Comparison of ENCODE assay signal across 15 cellular contexts in genomic region chr11:79045811-79046304, GRCh38.
DNase-seq lines count a peak whose midpoint lies in the region; ATAC-seq and TF ChIP-seq lines count a peak whose summit lies in the region.
"Had no signal": no experiment of that assay in that cellular context is flagged by ENCODE, and none has a peak within 500 bp of the region (broad histone marks: within the 10 kb centered on the region; RNA-seq: fewer than 3 reads in every experiment).

No MANE protein-coding gene starts in this region.

- H3K4me3 Mint-ChIP-seq in nephron progenitor cell, result no peak overlapping the region
- H3K4me3 Mint-ChIP-seq in stimulated activated naive CD8-positive, alpha-beta T cell treated with anti-CD3 and anti-CD28 coated beads, Interleukin-15, amount 100 ng/mL, for 72 hours, result no peak overlapping the region
- no peak overlapping the region for H3K4me3 Mint-ChIP-seq in stimulated activated naive B cell treated with anti-CD40 and anti-IgM and Interleukin-4, amounts not matched to agents 10 μg/mL and 1 μg/mL and 100 μg/mL, for 72 hours
- H3K4me3 Mint-ChIP-seq: memory B cell; T-helper 1 cell treated with Interleukin-12 subunit alpha and Interleukin-12 subunit beta and Interleukin-4 antibody, amounts not matched to agents 30 μg/mL and 1 μg/mL, for 36 hours had no signal

- no peak for ATAC-seq in stimulated activated naive CD8-positive, alpha-beta T cell treated with anti-CD3 and anti-CD28 coated beads, Interleukin-15, amount 100 ng/mL, for 72 hours
- ATAC-seq in stimulated activated naive B cell treated with anti-CD40 and anti-IgM and Interleukin-4, amounts not matched to agents 10 μg/mL and 1 μg/mL and 100 μg/mL, for 72 hours (replicated peaks), result no peak

- peaks cover 7% of the 10 kb centered on the region for H3K9me3 Mint-ChIP-seq in nephron progenitor cell
- H3K9me3 Mint-ChIP-seq in stimulated activated naive CD8-positive, alpha-beta T cell treated with anti-CD3 and anti-CD28 coated beads, Interleukin-15, amount 100 ng/mL, for 72 hours, result no peaks in the 10 kb centered on the region
- H3K9me3 Mint-ChIP-seq in stimulated activated naive B cell treated with anti-CD40 and anti-IgM and Interleukin-4, amounts not matched to agents 10 μg/mL and 1 μg/mL and 100 μg/mL, for 72 hours, result peaks cover 0 to 2% of the 10 kb centered on the region in 2 donors
- H3K9me3 Mint-ChIP-seq: T-helper 1 cell treated with Interleukin-12 subunit alpha and Interleukin-12 subunit beta and Interleukin-4 antibody, amounts not matched to agents 30 μg/mL and 1 μg/mL, for 36 hours had no signal

- peaks cover 12% of the 10 kb centered on the region for H3K36me3 Mint-ChIP-seq in nephron progenitor cell (ENCODE audit: low read depth)
- no peaks in the 10 kb centered on the region for H3K36me3 Mint-ChIP-seq in stimulated activated naive B cell treated with anti-CD40 and anti-IgM and Interleukin-4, amounts not matched to agents 10 μg/mL and 1 μg/mL and 100 μg/mL, for 72 hours

- DNase-seq in ELF-1 (ENCODE audit: low read depth, low spot score) (peak; percentile 51), NCI-H69 (lab: John Stamatoyannopoulos, UW) (peak; percentile 62), epithelial cell of prostate (ENCODE audit: low read depth, low spot score) (peak; percentile 14), nephron progenitor cell (no peak), cortex of kidney (lab: John Stamatoyannopoulos, UW) (no peak), ureter (ENCODE audit: low spot score) (no peak)
- DNase-seq in stimulated activated naive CD8-positive, alpha-beta T cell treated with anti-CD3 and anti-CD28 coated beads, Interleukin-15, amount 100 ng/mL, for 72 hours, result no peak
- no peak for DNase-seq in stimulated activated naive B cell treated with anti-CD40 and anti-IgM and Interleukin-4, amounts not matched to agents 10 μg/mL and 1 μg/mL and 100 μg/mL, for 72 hours
- DNase-seq: activated CD4-positive, alpha-beta T cell treated with anti-CD3 and anti-CD28 coated beads, Interleukin-2, amount 50 U/mL, for 1 hour; DMS53; NCI-H2081; stimulated activated CD4-positive, alpha-beta T cell treated with anti-CD3 and anti-CD28 coated beads, Interleukin-1b, Interleukin-23, amount 100 ng/mL, for 48 hours had no signal

- peaks cover 78% of the 10 kb centered on the region for H3K4me1 Mint-ChIP-seq in nephron progenitor cell
- H3K4me1 Mint-ChIP-seq in stimulated activated naive CD8-positive, alpha-beta T cell treated with anti-CD3 and anti-CD28 coated beads, Interleukin-15, amount 100 ng/mL, for 72 hours, result no peaks in the 10 kb centered on the region
- no peaks in the 10 kb centered on the region for H3K4me1 Mint-ChIP-seq in stimulated activated naive B cell treated with anti-CD40 and anti-IgM and Interleukin-4, amounts not matched to agents 10 μg/mL and 1 μg/mL and 100 μg/mL, for 72 hours
- H3K4me1 Mint-ChIP-seq: memory B cell had no signal

- TF ChIP-seq CTCF in nephron progenitor cell (IDR thresholded peaks at IDR 0.05), result no peak

- peak overlapping the region; percentile 94 for H3K27ac Mint-ChIP-seq in nephron progenitor cell
- H3K27ac Mint-ChIP-seq in stimulated activated naive CD8-positive, alpha-beta T cell treated with anti-CD3 and anti-CD28 coated beads, Interleukin-15, amount 100 ng/mL, for 72 hours, result no peak overlapping the region
- H3K27ac Mint-ChIP-seq in stimulated activated naive B cell treated with anti-CD40 and anti-IgM and Interleukin-4, amounts not matched to agents 10 μg/mL and 1 μg/mL and 100 μg/mL, for 72 hours, result no peak overlapping the region
- H3K27ac Mint-ChIP-seq: memory B cell; T-helper 1 cell treated with Interleukin-12 subunit alpha and Interleukin-12 subunit beta and Interleukin-4 antibody, amounts not matched to agents 30 μg/mL and 1 μg/mL, for 36 hours had no signal

- H3K27ac ChIP-seq in epithelial cell of prostate, result no peak overlapping the region
- H3K27ac ChIP-seq: vagina had no signal

- H3K27me3 Mint-ChIP-seq in nephron progenitor cell (ENCODE audit: low read depth, poor library complexity), result no peaks in the 10 kb centered on the region
- peaks cover 46% of the 10 kb centered on the region for H3K27me3 Mint-ChIP-seq in stimulated activated naive CD8-positive, alpha-beta T cell treated with anti-CD3 and anti-CD28 coated beads, Interleukin-15, amount 100 ng/mL, for 72 hours
- H3K27me3 Mint-ChIP-seq in stimulated activated naive B cell treated with anti-CD40 and anti-IgM and Interleukin-4, amounts not matched to agents 10 μg/mL and 1 μg/mL and 100 μg/mL, for 72 hours, result peaks cover 5 to 6% of the 10 kb centered on the region in 2 donors

Comparison
In these comparisons a context has a peak if more than half of its experiments do, and no peak if none do; other contexts are left out.
1. DNase-seq: peak in ELF-1 (single experiment), NCI-H69 (single experiment) and epithelial cell of prostate (single experiment); none in nephron progenitor cell (single experiment), stimulated activated naive CD8-positive, alpha-beta T cell treated with anti-CD3 and anti-CD28 coated beads, Interleukin-15, amount 100 ng/mL, for 72 hours (0 of 2), cortex of kidney (single experiment), ureter (single experiment) and stimulated activated naive B cell treated with anti-CD40 and anti-IgM and Interleukin-4, amounts not matched to agents 10 μg/mL and 1 μg/mL and 100 μg/mL, for 72 hours (single experiment).